ENCODE assay signal across 8 cellular contexts in genomic region chr14:54420478-54421116, GRCh38. TPM values are rescaled to one million over a fixed set of nuclear protein-coding genes. Genes with fewer than 3 reads are reported as not detected.
DNase-seq lines count a peak whose midpoint lies in the region; ATAC-seq, FAIRE-seq and TF ChIP-seq lines count a peak whose summit lies in the region.

No MANE protein-coding gene starts in this region.

- H3K4me1 ChIP-seq in HepG2 (ENCODE audit: insufficient read depth, low read length), result peaks cover 33% of the 10 kb centered on the region

- no TSS peak for BruUV-seq in HepG2 (replicated peaks; lab: Mats Ljungman, UMichigan)

- H3K4me3 Mint-ChIP-seq in activated naive CD4-positive, alpha-beta T cell treated with anti-CD3 and anti-CD28 coated beads, Interleukin-2, amount 50 U/mL, for 24 hours, result no peak overlapping the region

- FAIRE-seq in HepG2 (lab: Jason Lieb, UNC), result no peak

- H3K79me2 ChIP-seq in HepG2 (ENCODE audit: insufficient read depth, low read length), result no peaks in the 10 kb centered on the region

- 63% methylated on average over 6 of the region's 6 CpGs for WGBS in HepG2 (ENCODE audit: low lambda C conversion rate)

- no peaks in the 10 kb centered on the region for H3K27me3 ChIP-seq in HepG2 (ENCODE audit: control insufficient read depth in 1 of 2, insufficient read depth in 2 of 2, low read length in 2 of 2)

- CTCF ChIA-PET in HepG2 (lab: Yijun Ruan, JAX; ENCODE audit: low intra/inter-chr PET ratio, low total read pairs), result interaction anchor here (0.9 to 2.1 kb wide), 2 partner anchors 54 to 73 kb away, joined by 3 to 21 read pairs; no protein-coding TSS in a partner anchor

- peak overlapping the region; percentile 60 for H3K27ac ChIP-seq in HepG2 (ENCODE audit: extremely low read length, insufficient read depth, low read length)

- H3K4me3 ChIP-seq in HepG2 (replicated peaks in 1 of 3; ENCODE audit: insufficient read depth in 1 of 3, low read depth in 2 of 3, low read length in 3 of 3), result no peak overlapping the region

- no peak overlapping the region for H3K4me2 ChIP-seq in HepG2 (ENCODE audit: low read depth, low read length)

- no peak overlapping the region for H3K9ac ChIP-seq in HepG2 (ENCODE audit: insufficient read depth, low read depth, low read length)

- H3K27ac Mint-ChIP-seq in activated naive CD4-positive, alpha-beta T cell treated with anti-CD3 and anti-CD28 coated beads, Interleukin-2, amount 50 U/mL, for 24 hours, result peak overlapping the region; percentile 88

- intact Hi-C loops in HepG2 (cut with micrococcal nuclease; ENCODE audit: unreplicated experiment), result loop anchor here (1.0 kb wide), 3 partner anchors 54 to 72 kb away; no protein-coding TSS in a partner anchor

- ATAC-seq in HepG2 (peak; percentile 57), GM18511 (IDR thresholded peaks at IDR 0.05; ENCODE audit: unreplicated experiment) (no peak), HG02759 (IDR thresholded peaks at IDR 0.05; ENCODE audit: unreplicated experiment) (no peak), HG03342 (IDR thresholded peaks at IDR 0.05; ENCODE audit: unreplicated experiment) (no peak)

- H3K36me3 ChIP-seq in HepG2 (replicated peaks in 1 of 2; ENCODE audit: control insufficient read depth in 1 of 2, insufficient read depth in 2 of 2, low read length in 2 of 2), result peaks cover 3 to 9% of the 10 kb centered on the region in 2 experiments

- no peaks in the 10 kb centered on the region for H3K27me3 Mint-ChIP-seq in activated naive CD4-positive, alpha-beta T cell treated with anti-CD3 and anti-CD28 coated beads, Interleukin-2, amount 50 U/mL, for 24 hours

- H4K20me1 ChIP-seq in HepG2 (ENCODE audit: insufficient read depth, low read length), result no peaks in the 10 kb centered on the region

- no peaks in the 10 kb centered on the region for H3K9me3 Mint-ChIP-seq in activated naive CD4-positive, alpha-beta T cell treated with anti-CD3 and anti-CD28 coated beads, Interleukin-2, amount 50 U/mL, for 24 hours

- POLR2A ChIA-PET in HepG2 (lab: Yijun Ruan, JAX), result interaction anchor here (0.8 to 1.0 kb wide), 4 partner anchors 27 to 71 kb away, joined by 3 to 14 read pairs (median 4); no protein-coding TSS in a partner anchor

- no peaks in the 10 kb centered on the region for H3K9me3 ChIP-seq in HepG2 (ENCODE audit: low read length)

- H3K4me1 Mint-ChIP-seq in activated naive CD4-positive, alpha-beta T cell treated with anti-CD3 and anti-CD28 coated beads, Interleukin-2, amount 50 U/mL, for 24 hours, result peaks cover 11% of the 10 kb centered on the region

- no peaks in the 10 kb centered on the region for H3K36me3 Mint-ChIP-seq in activated naive CD4-positive, alpha-beta T cell treated with anti-CD3 and anti-CD28 coated beads, Interleukin-2, amount 50 U/mL, for 24 hours

- TF ChIP-seq EP300 in HepG2 (IDR thresholded peaks at IDR 0.05; ENCODE audit: low read depth in 2 of 2, low read length in 2 of 2), result no peak
- no peak for TF ChIP-seq EP300 in HepG2 (CRISPR knock-in tag; IDR thresholded peaks at IDR 0.05; ENCODE audit: borderline replicate concordance)

- no peak overlapping the region for H2AFZ ChIP-seq in HepG2 (ENCODE audit: low read length)

- peak; percentile 55; the same call in 1 of the 2 replicates for TF ChIP-seq RAD21 in HepG2 (CRISPR knock-in tag; IDR thresholded peaks at IDR 0.05)

- no peak for DNase-seq in activated naive CD4-positive, alpha-beta T cell (lab: John Stamatoyannopoulos, UW)
- DNase-seq in NAMALWA (ENCODE audit: low spot score) (peak; percentile 19), T47D (ENCODE audit: low read depth in 1 of 2, low spot score in 1 of 2) (peak; percentile 39 to 71), HepG2 (ENCODE audit: low spot score) (peak; percentile 46)

- TF ChIP-seq CTCF in HepG2 (CRISPR knock-in tag; IDR thresholded peaks at IDR 0.05), result peak; percentile 73

- TF ChIP-seq POLR2A in HepG2 (IDR thresholded peaks at IDR 0.05; ENCODE audit: insufficient read depth in 1 of 2, low read depth in 2 of 2, low read length in 2 of 2), result no peak

- in situ Hi-C loops in T47D (cut with HindIII; ENCODE audit: low pct_unique_long_range_greater_than_20kb, low sequenced_read_pairs) (no loop called here), HepG2 (cut with HindIII; ENCODE audit: extremely low pct_ligation_motif_present, low pct_unique_long_range_greater_than_20kb) (loop anchor here (5.0 kb wide), 1 partner anchor 53 kb away; no protein-coding TSS in a partner anchor)

TF ChIP-seq in HepG2, 621 proteins besides CTCF, POLR2A, EP300 and RAD21 (continues in another document):
- TF ChIP-seq ZBTB33 (CRISPR knock-in tag; IDR thresholded peaks at IDR 0.05) (no peak), ZNF382 (CRISPR knock-in tag; IDR thresholded peaks at IDR 0.05; ENCODE audit: borderline replicate concordance) (no peak), BHLHE40 (IDR thresholded peaks at IDR 0.05; ENCODE audit: low read length) (no peak), SNAPC2 (CRISPR knock-in tag; IDR thresholded peaks at IDR 0.05) (0 out of 2 replicates have a peak, but pooled peaks have one; percentile 33), MEIS1 (CRISPR knock-in tag; IDR thresholded peaks at IDR 0.05; ENCODE audit: borderline replicate concordance) (0 out of 2 replicates have a peak, but pooled peaks have one; percentile 40), SMC3 (IDR thresholded peaks at IDR 0.05; ENCODE audit: low read length) (peak; percentile 66), ZNF282 (IDR thresholded peaks at IDR 0.05; ENCODE audit: partially characterized antibody) (no peak), FOXO1 (CRISPR knock-in tag; IDR thresholded peaks at IDR 0.05) (no peak), TAF1 (CRISPR knock-in tag; IDR thresholded peaks at IDR 0.05) (no peak)

RNA-seq across cellular contexts. Expression of gene CNIH1, which starts 20.6 kb away (rescaled TPM):
- 141 and 166 TPM in 2 replicates for total RNA-seq in HepG2 (2016; rRNA removed; fragmentation: Illumina TruSeq; extraction: Trizol)
- 78.4 and 95.3 TPM in 2 replicates for total RNA-seq in HepG2 (2016; cell fraction: cytosol; rRNA removed; fragmentation: Illumina TruSeq; extraction: Trizol; ENCODE audit: low read depth)
- total RNA-seq in HepG2 (2016; cell fraction: insoluble cytoplasmic fraction; rRNA removed; fragmentation: Illumina TruSeq; extraction: Trizol), result 150 and 169 TPM in 2 replicates
- total RNA-seq in HepG2 (2016; cell fraction: membrane; rRNA removed; fragmentation: Illumina TruSeq; extraction: Trizol), result 182 and 203 TPM in 2 replicates
- total RNA-seq in HepG2 (2016; cell fraction: nucleus; rRNA removed; fragmentation: Illumina TruSeq; extraction: Trizol), result 107 and 124 TPM in 2 replicates
- polyA plus RNA-seq in HepG2 (2011; rRNA removed), result 335 and 421 TPM in 2 replicates
- 589 and 760 TPM in 2 replicates for polyA plus RNA-seq in HepG2 (2011; cell fraction: cytosol; rRNA removed)
- 90.4 and 93.4 TPM in 2 replicates for polyA plus RNA-seq in HepG2 (2011; cell fraction: nucleus; rRNA removed)
- polyA plus RNA-seq in HepG2 (2012), result 212 and 227 TPM in 2 replicates
- polyA plus RNA-seq in HepG2 (2016; cell fraction: cytosol; fragmentation: Illumina TruSeq; extraction: Trizol; ENCODE audit: low read depth), result 124 and 138 TPM in 2 replicates
- 185 and 205 TPM in 2 replicates for polyA plus RNA-seq in HepG2 (2016; cell fraction: insoluble cytoplasmic fraction; fragmentation: Illumina TruSeq; extraction: Trizol; ENCODE audit: low read depth)
- polyA plus RNA-seq in HepG2 (2016; cell fraction: membrane; fragmentation: Illumina TruSeq; extraction: Trizol; ENCODE audit: low read depth), result 220 and 225 TPM in 2 replicates
- polyA plus RNA-seq in HepG2 (2016; cell fraction: nucleus; fragmentation: Illumina TruSeq; extraction: Trizol; ENCODE audit: insufficient read depth, low read depth), result 245 and 260 TPM in 2 replicates
- 581 and 762 TPM in 2 replicates for polyA minus RNA-seq in HepG2 (2011; rRNA and poly(A)+ RNA removed; ENCODE audit: low replicate concordance)
- polyA minus RNA-seq in HepG2 (2011; cell fraction: cytosol; rRNA and poly(A)+ RNA removed), result 203 and 246 TPM in 2 replicates
- 54.2 and 93.9 TPM in 2 replicates for polyA minus RNA-seq in HepG2 (2011; cell fraction: nucleus; rRNA and poly(A)+ RNA removed)

RNA-seq across cellular contexts. Expression of gene CDKN3, which starts 23.8 kb away (rescaled TPM):
- 88.9 and 111 TPM in 2 replicates for total RNA-seq in HepG2 (2016; rRNA removed; fragmentation: Illumina TruSeq; extraction: Trizol)
- 99.7 and 101 TPM in 2 replicates for total RNA-seq in HepG2 (2016; cell fraction: cytosol; rRNA removed; fragmentation: Illumina TruSeq; extraction: Trizol; ENCODE audit: low read depth)
- 85.6 and 114 TPM in 2 replicates for total RNA-seq in HepG2 (2016; cell fraction: insoluble cytoplasmic fraction; rRNA removed; fragmentation: Illumina TruSeq; extraction: Trizol)
- total RNA-seq in HepG2 (2016; cell fraction: membrane; rRNA removed; fragmentation: Illumina TruSeq; extraction: Trizol), result 103 and 105 TPM in 2 replicates
- total RNA-seq in HepG2 (2016; cell fraction: nucleus; rRNA removed; fragmentation: Illumina TruSeq; extraction: Trizol), result 34.4 and 36.0 TPM in 2 replicates
- 35.6 and 63.0 TPM in 2 replicates for polyA plus RNA-seq in HepG2 (2011; rRNA removed)
- polyA plus RNA-seq in HepG2 (2011; cell fraction: cytosol; rRNA removed), result 33.8 and 36.3 TPM in 2 replicates
- 11.3 and 11.6 TPM in 2 replicates for polyA plus RNA-seq in HepG2 (2011; cell fraction: nucleus; rRNA removed)
- polyA plus RNA-seq in HepG2 (2012), result 20.0 and 47.4 TPM in 2 replicates
- 161 and 180 TPM in 2 replicates for polyA plus RNA-seq in HepG2 (2016; cell fraction: cytosol; fragmentation: Illumina TruSeq; extraction: Trizol; ENCODE audit: low read depth)
- polyA plus RNA-seq in HepG2 (2016; cell fraction: insoluble cytoplasmic fraction; fragmentation: Illumina TruSeq; extraction: Trizol; ENCODE audit: low read depth), result 126 and 133 TPM in 2 replicates
- polyA plus RNA-seq in HepG2 (2016; cell fraction: membrane; fragmentation: Illumina TruSeq; extraction: Trizol; ENCODE audit: low read depth), result 133 and 134 TPM in 2 replicates
- 52.0 and 52.9 TPM in 2 replicates for polyA plus RNA-seq in HepG2 (2016; cell fraction: nucleus; fragmentation: Illumina TruSeq; extraction: Trizol; ENCODE audit: insufficient read depth, low read depth)
- 13.8 and 27.5 TPM in 2 replicates for polyA minus RNA-seq in HepG2 (2011; rRNA and poly(A)+ RNA removed; ENCODE audit: low replicate concordance)
- polyA minus RNA-seq in HepG2 (2011; cell fraction: cytosol; rRNA and poly(A)+ RNA removed), result 8.9 and 13.9 TPM in 2 replicates
- 10.0 and 15.7 TPM in 2 replicates for polyA minus RNA-seq in HepG2 (2011; cell fraction: nucleus; rRNA and poly(A)+ RNA removed)

Comparison
In these comparisons a context has a peak if more than half of its experiments do, and no peak if none do; other contexts are left out.
1. DNase-seq: peak in NAMALWA (single experiment), T47D (2 of 2) and HepG2 (single experiment); none in activated naive CD4-positive, alpha-beta T cell (0 of 4).